Comparison of ENCODE assay signal across 24 cellular contexts in the genomic region with DNA sequence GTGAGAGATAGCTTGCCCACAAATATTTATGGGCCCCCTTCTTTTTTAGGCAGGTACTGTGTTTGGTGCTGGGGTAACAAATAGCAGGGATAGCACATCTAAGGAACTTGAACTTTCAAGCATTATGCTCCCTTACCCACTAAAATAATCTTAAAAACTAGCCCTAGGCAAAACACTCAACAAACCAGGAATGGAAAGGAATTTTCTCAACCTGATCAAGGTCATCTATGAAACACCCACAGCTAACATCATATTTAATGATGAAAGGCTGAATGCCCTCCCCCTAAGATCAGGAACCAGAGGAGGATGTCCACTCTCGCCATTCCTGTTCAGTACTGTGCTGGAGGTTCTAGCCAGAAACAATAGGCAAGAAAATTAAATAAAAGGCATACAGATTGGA.
"Had no signal": no experiment of that assay in that cellular context is flagged by ENCODE, and none has a peak within 500 bp of the region (broad histone marks: within the 10 kb centered on the region; RNA-seq: fewer than 3 reads in every experiment).

No MANE protein-coding gene starts in this region.

- ATAC-seq: effector memory CD8-positive, alpha-beta T cell; esophagus mucosa; gastrocnemius medialis; heart right ventricle; left cardiac atrium; left lung; left ventricle myocardium superior; lower lobe of right lung; naive thymus-derived CD4-positive, alpha-beta T cell had no signal

- H3K27me3 Mint-ChIP-seq: effector memory CD8-positive, alpha-beta T cell had no signal

- H3K27ac ChIP-seq: colonic mucosa, epithelial cell of prostate, esophagus squamous epithelium, gastrocnemius medialis, heart right ventricle, left lung, lower lobe of right lung had no signal

- H3K9me3 Mint-ChIP-seq: dendritic cell treated with granulocyte-macrophage colony-stimulating factor and Interleukin-4, amounts not matched to agents 40 ng/mL and 50 ng/mL, for 4 days; effector memory CD8-positive, alpha-beta T cell; naive thymus-derived CD4-positive, alpha-beta T cell had no signal

- DNase-seq: colonic mucosa; cortex of kidney; effector CD8-positive, alpha-beta T cell; effector memory CD8-positive, alpha-beta T cell; endodermal cell; erythroblast; esophagus squamous epithelium; foreskin fibroblast; foreskin melanocyte; gastrocnemius medialis; glutamatergic neuron; head of caudate nucleus; heart right ventricle; hippocampal formation; left cardiac atrium; left lung; left ventricle myocardium superior; lower lobe of right lung; mesenchymal stem cell; midbrain; naive thymus-derived CD4-positive, alpha-beta T cell had no signal

- H3K4me3 Mint-ChIP-seq: dendritic cell treated with granulocyte-macrophage colony-stimulating factor and Interleukin-4, amounts not matched to agents 40 ng/mL and 50 ng/mL, for 4 days; effector memory CD8-positive, alpha-beta T cell; endodermal cell; naive thymus-derived CD4-positive, alpha-beta T cell had no signal

- H3K27ac Mint-ChIP-seq: dendritic cell treated with granulocyte-macrophage colony-stimulating factor and Interleukin-4, amounts not matched to agents 40 ng/mL and 50 ng/mL, for 4 days; effector memory CD8-positive, alpha-beta T cell; endodermal cell had no signal
